8 cellular contexts compared by ENCODE assay signal in the genomic region with DNA sequence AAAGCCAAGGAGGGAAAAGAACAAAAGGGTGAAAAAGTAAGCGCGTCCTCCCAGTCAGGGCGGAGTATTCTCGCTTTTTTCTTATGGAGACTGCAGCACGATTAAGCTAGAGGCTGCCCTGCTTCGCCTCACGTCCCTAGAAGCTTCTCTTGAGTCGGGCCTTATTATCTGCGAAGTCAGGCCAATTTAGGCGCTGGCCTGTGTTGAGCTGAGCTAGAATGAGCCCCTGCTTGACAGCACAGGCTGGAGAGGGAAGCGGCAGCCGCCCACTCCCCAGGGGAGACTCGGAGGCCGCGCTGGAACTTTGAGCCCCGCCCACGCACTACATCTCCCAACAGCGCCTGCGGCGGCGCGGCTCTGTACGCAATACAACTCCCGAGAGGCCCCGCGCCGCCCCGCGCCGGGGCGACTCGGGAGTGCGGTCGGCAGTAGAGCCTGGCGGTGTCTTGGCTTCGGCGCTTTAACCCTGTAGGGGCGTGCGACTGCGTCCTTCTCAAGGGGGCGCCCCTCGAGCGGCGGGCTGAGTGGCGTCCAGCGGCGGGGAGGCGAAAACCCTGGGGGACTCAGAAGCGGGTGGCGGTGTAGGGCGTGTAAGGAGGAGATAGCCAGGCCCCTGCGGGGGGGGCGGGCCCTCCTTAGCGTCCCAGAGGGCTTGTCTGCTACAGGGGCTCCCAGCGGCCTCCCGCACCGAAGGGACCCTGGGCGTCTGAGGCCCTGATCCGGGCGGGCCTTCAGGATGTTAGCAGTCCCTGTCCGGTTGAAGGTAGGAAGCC. TPM values are rescaled to one million over a fixed set of nuclear protein-coding genes. Genes with fewer than 3 reads are reported as not detected.
A peak's percentile ranks its signal among the peaks of the same experiment; 100 is the strongest.
DNase-seq lines count a peak whose midpoint lies in the region; ATAC-seq, FAIRE-seq and TF ChIP-seq lines count a peak whose summit lies in the region.

No MANE protein-coding gene starts in this region.

- ATAC-seq in HG02840 (IDR thresholded peaks at IDR 0.05; ENCODE audit: low FRiP score, unreplicated experiment), result peak; percentile 63
- peak; percentile 88 for ATAC-seq in left ventricle myocardium superior

- FAIRE-seq in urothelium cell line (lab: Jason Lieb, UNC), result no peak

- in situ Hi-C loops in GM13977 (cut with MboI; ENCODE audit: low pct_unique_long_range_greater_than_20kb, low sequenced_read_pairs, unreplicated experiment), result no loop called here

- intact Hi-C loops in left ventricle myocardium superior (cut with micrococcal nuclease), result no loop called here

- DNase-seq in GM13977 (ENCODE audit: low spot score), result peak; percentile 90
- peak; percentile 92 for DNase-seq in NCI-H1436 (lab: John Stamatoyannopoulos, UW)
- DNase-seq in T-helper 1 cell, result peak; percentile 73 to 90 (median 82)
- peak; percentile 91 for DNase-seq in amniotic stem cell (lab: John Stamatoyannopoulos, UW)
- DNase-seq in left ventricle myocardium superior, result peak; percentile 96
- peak; percentile 71 for DNase-seq in pulmonary artery endothelial cell (ENCODE audit: low read depth, low spot score)
- DNase-seq in urothelium cell line (ENCODE audit: low spot score), result peak; percentile 89

- TF ChIP-seq CTCF in GM13977 (IDR thresholded peaks at IDR 0.05; ENCODE audit: extremely low read depth, insufficient read depth, missing control alignments), result peak; percentile 27

RNA-seq across cellular contexts. Expression of gene ZNF436, which starts 0.9 kb away (rescaled TPM):
- total RNA-seq in left ventricle myocardium superior, result 12.4 TPM
- total RNA-seq in pulmonary artery endothelial cell, result 15.2 and 21.1 TPM in 2 replicates

RNA-seq across cellular contexts. Expression of gene HNRNPR, which starts 24.7 kb away (rescaled TPM):
- 54.9 TPM for total RNA-seq in left ventricle myocardium superior
- total RNA-seq in pulmonary artery endothelial cell, result 130 and 171 TPM in 2 replicates

RNA-seq across cellular contexts. Expression of gene TCEA3, which starts 55.8 kb away (rescaled TPM):
- total RNA-seq in left ventricle myocardium superior (81.0 TPM), pulmonary artery endothelial cell (0.40 and 1.1 TPM in 2 replicates)

Comparison
In these comparisons a context has a peak if more than half of its experiments do, and no peak if none do; other contexts are left out.
1. Peak in every context shown above with its lines: DNase-seq and ATAC-seq.
2. RNA of gene TCEA3, which starts 55.8 kb away (total RNA-seq): 81.0 TPM in left ventricle myocardium superior (single experiment); 0.40 to 1.1 TPM in pulmonary artery endothelial cell; every median in the first group is over 10 times any median in the second.